In the genomic region with DNA sequence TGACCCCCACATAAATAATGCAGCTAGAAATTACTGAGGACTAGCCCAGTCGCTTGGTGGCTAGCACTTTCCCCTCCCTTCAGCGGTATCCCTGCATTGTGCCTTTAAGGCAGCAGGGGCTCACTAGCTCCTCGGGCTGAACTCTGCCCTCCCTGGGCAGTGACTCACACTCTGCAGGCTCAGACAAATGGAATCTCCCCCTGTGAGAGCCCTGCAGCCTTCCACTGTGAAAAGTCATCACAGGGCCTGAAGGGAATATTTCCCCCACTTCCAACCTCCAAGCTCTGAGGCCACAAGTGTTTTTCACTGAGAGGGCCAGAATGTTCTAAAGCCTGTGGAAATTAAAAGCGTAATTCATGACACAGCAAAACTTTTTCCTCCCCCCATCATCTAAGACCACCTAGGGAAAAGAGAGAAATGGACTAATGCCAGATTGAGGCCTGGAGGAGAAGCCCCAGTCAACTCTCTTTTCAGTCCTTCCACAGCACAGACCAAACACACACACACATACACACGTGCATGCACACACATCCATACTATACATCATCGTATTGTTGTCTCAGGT, we compare ENCODE assay signal across 8 cellular contexts.
DNase-seq lines count a peak whose midpoint lies in the region; ATAC-seq, FAIRE-seq and TF ChIP-seq lines count a peak whose summit lies in the region.

No MANE protein-coding gene starts in this region.

- peak; percentile 97 for FAIRE-seq in G401.6 (lab: Jason Lieb, UNC)

- TF ChIP-seq CTCF in GM20000 (IDR thresholded peaks at IDR 0.05; ENCODE audit: extremely low read depth, missing control alignments), result no peak

- intact Hi-C loops in Right ventricle myocardium inferior (cut with DNase I), result no loop called here

- ATAC-seq in SK-N-SH treated with all-trans-retinoic acid at 6 μM for 48 hours, result peak; percentile 93
- ATAC-seq in Right ventricle myocardium inferior, result peak; percentile 86
- no peak for ATAC-seq in HG02610 (IDR thresholded peaks at IDR 0.05; ENCODE audit: unreplicated experiment)

- peak; percentile 80 for DNase-seq in Right ventricle myocardium inferior (ENCODE audit: missing footprints)
- DNase-seq in pulmonary artery endothelial cell (ENCODE audit: low read depth, low spot score), result peak; percentile 78
- no peak for DNase-seq in stimulated activated naive CD4-positive, alpha-beta T cell (lab: John Stamatoyannopoulos, UW)
- no peak for DNase-seq in stimulated activated CD4-positive, alpha-beta T cell treated with anti-CD3 and anti-CD28 coated beads, Interleukin-2, amount 100 ng/mL, for 24 hours
- no peak for DNase-seq in GM20000 (ENCODE audit: low spot score)

TF ChIP-seq in SK-N-SH treated with all-trans-retinoic acid at 6 μM for 48 hours, 23 proteins besides CTCF, POLR2A, EP300 and RAD21:
- TF ChIP-seq ZFP3 (CRISPR knock-in tag; IDR thresholded peaks at IDR 0.05) (0 out of 2 replicates have a peak, but pooled peaks have one; percentile 48), GLIS3 (CRISPR knock-in tag; IDR thresholded peaks at IDR 0.05) (no peak), ISL1 (CRISPR knock-in tag; IDR thresholded peaks at IDR 0.05) (0 out of 2 replicates have a peak, but pooled peaks have one; percentile 32)
TF ChIP-seq in SK-N-SH treated with all-trans-retinoic acid at 6 μM for 48 hours: peak in this region for 2.

Comparison
In these comparisons a context has a peak if more than half of its experiments do, and no peak if none do; other contexts are left out.
1. DNase-seq: peak in Right ventricle myocardium inferior (single experiment) and pulmonary artery endothelial cell (single experiment); none in stimulated activated naive CD4-positive, alpha-beta T cell (0 of 6), stimulated activated CD4-positive, alpha-beta T cell treated with anti-CD3 and anti-CD28 coated beads, Interleukin-2, amount 100 ng/mL, for 24 hours (0 of 2) and GM20000 (single experiment).